ENCODE assay signal across 2 cellular contexts in genomic region chr2:68839260-68839833, GRCh38.
TF ChIP-seq lines count a peak whose summit lies in the region.

No MANE protein-coding gene starts in this region.

TF ChIP-seq in HCT116, 20 proteins besides CTCF, POLR2A, EP300 and RAD21:
- TF ChIP-seq JUND (IDR thresholded peaks at IDR 0.05) (no peak), CEBPB (IDR thresholded peaks at IDR 0.05; ENCODE audit: low read depth) (no peak), ZBTB33 (IDR thresholded peaks at IDR 0.05; ENCODE audit: extremely low read depth, insufficient replicate concordance, low read length) (no peak), ZFX (IDR thresholded peaks at IDR 0.05) (no peak), EZH2 (IDR thresholded peaks at IDR 0.05) (no peak), EGR1 (IDR thresholded peaks at IDR 0.05; ENCODE audit: low read depth) (no peak), SIN3A (IDR thresholded peaks at IDR 0.05; ENCODE audit: low read depth) (no peak), FOSL1 (IDR thresholded peaks at IDR 0.05; ENCODE audit: low read depth) (no peak), REST (IDR thresholded peaks at IDR 0.05; ENCODE audit: low read depth) (no peak), SRF (IDR thresholded peaks at IDR 0.05; ENCODE audit: low read depth) (no peak), ZNF274 (IDR thresholded peaks at IDR 0.05; ENCODE audit: low read depth, low read length) (no peak), SP1 (IDR thresholded peaks at IDR 0.05; ENCODE audit: low read depth) (no peak)

TF ChIP-seq in HepG2, 621 proteins besides CTCF, POLR2A, EP300 and RAD21:
- TF ChIP-seq SMC3 (IDR thresholded peaks at IDR 0.05; ENCODE audit: low read length) (peak; percentile 28; the same call in 1 of the 2 replicates), NONO (IDR thresholded peaks at IDR 0.05) (no peak), NONO (CRISPR knock-in tag; conservative IDR thresholded peaks at IDR 0.05) (no peak), CHCHD3 (CRISPR knock-in tag; IDR thresholded peaks at IDR 0.05) (no peak), JARID2 (CRISPR knock-in tag; IDR thresholded peaks at IDR 0.05; ENCODE audit: insufficient replicate concordance) (no peak), CSRNP1 (CRISPR knock-in tag; IDR thresholded peaks at IDR 0.05) (no peak), ZKSCAN1 (IDR thresholded peaks at IDR 0.05; ENCODE audit: low read length) (0 out of 2 replicates have a peak, but pooled peaks have one; percentile 23), SP1 (IDR thresholded peaks at IDR 0.05) (no peak), SP1 (CRISPR knock-in tag; IDR thresholded peaks at IDR 0.05) (no peak), STAG1 (CRISPR knock-in tag; IDR thresholded peaks at IDR 0.05) (peak; percentile 53), ZNF749 (CRISPR knock-in tag; IDR thresholded peaks at IDR 0.05; ENCODE audit: borderline replicate concordance) (no peak), GABPA (IDR thresholded peaks at IDR 0.05; ENCODE audit: low read depth, low read length) (no peak), GABPA (CRISPR knock-in tag; IDR thresholded peaks at IDR 0.05; ENCODE audit: low read depth) (0 out of 2 replicates have a peak, but pooled peaks have one; percentile 17), LBX2 (CRISPR knock-in tag; IDR thresholded peaks at IDR 0.05; ENCODE audit: borderline replicate concordance) (no peak), ZNF446 (CRISPR knock-in tag; IDR thresholded peaks at IDR 0.05) (no peak), ZNF275 (CRISPR knock-in tag; IDR thresholded peaks at IDR 0.05; ENCODE audit: borderline replicate concordance) (no peak)
